10 cellular contexts compared by ENCODE assay signal in genomic region chr2:42905341-42906114, GRCh38.
DNase-seq lines count a peak whose midpoint lies in the region; ATAC-seq and TF ChIP-seq lines count a peak whose summit lies in the region.
"Had no signal": no experiment of that assay in that cellular context is flagged by ENCODE, and none has a peak within 500 bp of the region (broad histone marks: within the 10 kb centered on the region; RNA-seq: fewer than 3 reads in every experiment).

No MANE protein-coding gene starts in this region.

- no peaks in the 10 kb centered on the region for H3K36me3 ChIP-seq in esophagus (ENCODE audit: control insufficient read depth in 2 of 2, insufficient read depth in 2 of 2, low read length in 1 of 2)
- H3K36me3 ChIP-seq in mucosa of stomach (ENCODE audit: control insufficient read depth, insufficient read depth, low read length) = no peaks in the 10 kb centered on the region
- H3K36me3 ChIP-seq in naive thymus-derived CD4-positive, alpha-beta T cell (ENCODE audit: control insufficient read depth in 2 of 3, insufficient read depth in 3 of 3, low read length in 3 of 3) = no peaks in the 10 kb centered on the region

- intact Hi-C loops in activated CD4-positive, alpha-beta memory T cell treated with anti-CD3 and anti-CD28 coated beads for 36 hours (cut with micrococcal nuclease) = no loop called here
- intact Hi-C loops in naive thymus-derived CD4-positive, alpha-beta T cell (cut with micrococcal nuclease) = no loop called here
- intact Hi-C loops in natural killer cell (cut with micrococcal nuclease) = no loop called here
- intact Hi-C loops in activated T-helper 2 cell treated with anti-CD3 and anti-CD28 coated beads, Interferon-gamma antibody, Interleukin-2, Interleukin-4, amounts not matched to agents 10 μg/mL and 5 μg/mL and 100 μg/mL, durations not matched to agents 14 hours and 24 hours and 36 hours (cut with micrococcal nuclease) = no loop called here

- no peaks in the 10 kb centered on the region for H3K36me3 Mint-ChIP-seq in activated CD4-positive, alpha-beta memory T cell treated with anti-CD3 and anti-CD28 coated beads for 36 hours
- H3K36me3 Mint-ChIP-seq in naive thymus-derived CD4-positive, alpha-beta T cell = no peaks in the 10 kb centered on the region
- H3K36me3 Mint-ChIP-seq in natural killer cell = no peaks in the 10 kb centered on the region
- H3K36me3 Mint-ChIP-seq in activated T-helper 2 cell treated with anti-CD3 and anti-CD28 coated beads, Interferon-gamma antibody, Interleukin-2, Interleukin-4, amounts not matched to agents 10 μg/mL and 5 μg/mL and 100 μg/mL, durations not matched to agents 14 hours and 24 hours and 36 hours (ENCODE audit: low read depth) = no peaks in the 10 kb centered on the region

- no peak overlapping the region for H3K4me3 ChIP-seq in esophagus (ENCODE audit: low read depth in 1 of 2, low read length in 2 of 2)
- H3K4me3 ChIP-seq in mucosa of stomach (ENCODE audit: low read length) = no peak overlapping the region
- no peak overlapping the region for H3K4me3 ChIP-seq in naive thymus-derived CD4-positive, alpha-beta T cell (ENCODE audit: low read length)
- H3K4me3 ChIP-seq: mucosa of descending colon had no signal

- no peaks in the 10 kb centered on the region for H3K9me3 ChIP-seq in esophagus (ENCODE audit: control insufficient read depth in 2 of 2, insufficient read depth in 1 of 2, low read depth in 1 of 2, low read length in 1 of 2)
- H3K9me3 ChIP-seq in mucosa of stomach (ENCODE audit: control insufficient read depth, low read length) = no peaks in the 10 kb centered on the region
- no peaks in the 10 kb centered on the region for H3K9me3 ChIP-seq in naive thymus-derived CD4-positive, alpha-beta T cell (ENCODE audit: control insufficient read depth in 2 of 3, low read length in 3 of 3)
- H3K9me3 ChIP-seq: mucosa of descending colon had no signal

- H3K9ac ChIP-seq in mucosa of stomach (ENCODE audit: low read length) = peak overlapping the region; percentile 54

- POLR2A ChIA-PET in activated CD4-positive, alpha-beta memory T cell treated with anti-CD3 and anti-CD28 coated beads for 36 hours (lab: Charles Lee) = no interaction called here
- POLR2A ChIA-PET in naive thymus-derived CD4-positive, alpha-beta T cell (lab: Charles Lee) = no interaction called here

- no peaks in the 10 kb centered on the region for H3K27me3 ChIP-seq in esophagus (ENCODE audit: control insufficient read depth in 1 of 2, insufficient read depth in 2 of 2, low read length in 2 of 2)
- no peaks in the 10 kb centered on the region for H3K27me3 ChIP-seq in mucosa of stomach (ENCODE audit: control insufficient read depth, insufficient read depth, low read length)
- H3K27me3 ChIP-seq in naive thymus-derived CD4-positive, alpha-beta T cell (ENCODE audit: control insufficient read depth in 2 of 2, insufficient read depth in 2 of 2, low read length in 2 of 2) = no peaks in the 10 kb centered on the region

- CTCF ChIA-PET in activated CD4-positive, alpha-beta memory T cell treated with anti-CD3 and anti-CD28 coated beads for 36 hours (lab: Charles Lee) = interaction anchor here (0.9 to 1.4 kb wide), 2 partner anchors 45 to 77 kb away, joined by 3 read pairs; no protein-coding TSS in a partner anchor
- CTCF ChIA-PET in naive thymus-derived CD4-positive, alpha-beta T cell (lab: Charles Lee) = no interaction called here

- WGBS in esophagus, 2 donors = 54 to 63% methylated on average over 25 of the region's 25 CpGs

- H3K27ac ChIP-seq in esophagus (ENCODE audit: low read depth in 2 of 2, low read length in 1 of 2) = peak overlapping the region; percentile 53 to 84
- H3K27ac ChIP-seq in naive thymus-derived CD4-positive, alpha-beta T cell (ENCODE audit: low read depth, low read length) = no peak overlapping the region

- peaks cover 11 to 21% of the 10 kb centered on the region in 2 donors for H3K4me1 ChIP-seq in esophagus (ENCODE audit: control insufficient read depth in 2 of 2, insufficient read depth in 2 of 2, low read length in 1 of 2)
- peaks cover 31% of the 10 kb centered on the region for H3K4me1 ChIP-seq in mucosa of stomach (ENCODE audit: control insufficient read depth, insufficient read depth, low read length)
- no peaks in the 10 kb centered on the region for H3K4me1 ChIP-seq in naive thymus-derived CD4-positive, alpha-beta T cell (ENCODE audit: control insufficient read depth in 2 of 2, insufficient read depth in 2 of 2, low read length in 2 of 2)

- peaks cover 2% of the 10 kb centered on the region for H3K4me1 Mint-ChIP-seq in activated CD4-positive, alpha-beta memory T cell treated with anti-CD3 and anti-CD28 coated beads for 36 hours (ENCODE audit: low read depth)
- peaks cover 0 to 5% (median 0%) of the 10 kb centered on the region in 7 donors for H3K4me1 Mint-ChIP-seq in naive thymus-derived CD4-positive, alpha-beta T cell
- no peaks in the 10 kb centered on the region for H3K4me1 Mint-ChIP-seq in natural killer cell
- H3K4me1 Mint-ChIP-seq in activated T-helper 2 cell treated with anti-CD3 and anti-CD28 coated beads, Interferon-gamma antibody, Interleukin-2, Interleukin-4, amounts not matched to agents 10 μg/mL and 5 μg/mL and 100 μg/mL, durations not matched to agents 14 hours and 24 hours and 36 hours (ENCODE audit: low read depth) = peaks cover 3% of the 10 kb centered on the region
- H3K4me1 Mint-ChIP-seq: central memory CD8-positive, alpha-beta T cell had no signal

- no peak overlapping the region for H3K27ac Mint-ChIP-seq in activated CD4-positive, alpha-beta memory T cell treated with anti-CD3 and anti-CD28 coated beads for 36 hours
- peak overlapping the region in 1 of 9 donors; percentile 36 for H3K27ac Mint-ChIP-seq in naive thymus-derived CD4-positive, alpha-beta T cell
- no peak overlapping the region for H3K27ac Mint-ChIP-seq in natural killer cell
- H3K27ac Mint-ChIP-seq in activated T-helper 2 cell treated with anti-CD3 and anti-CD28 coated beads, Interferon-gamma antibody, Interleukin-2, Interleukin-4, amounts not matched to agents 10 μg/mL and 5 μg/mL and 100 μg/mL, durations not matched to agents 14 hours and 24 hours and 36 hours = no peak overlapping the region

- no peak overlapping the region for H3K4me3 Mint-ChIP-seq in activated CD4-positive, alpha-beta memory T cell treated with anti-CD3 and anti-CD28 coated beads for 36 hours
- no peak overlapping the region for H3K4me3 Mint-ChIP-seq in naive thymus-derived CD4-positive, alpha-beta T cell
- H3K4me3 Mint-ChIP-seq in natural killer cell = no peak overlapping the region
- H3K4me3 Mint-ChIP-seq in activated T-helper 2 cell treated with anti-CD3 and anti-CD28 coated beads, Interferon-gamma antibody, Interleukin-2, Interleukin-4, amounts not matched to agents 10 μg/mL and 5 μg/mL and 100 μg/mL, durations not matched to agents 14 hours and 24 hours and 36 hours (ENCODE audit: low read depth) = no peak overlapping the region
- H3K4me3 Mint-ChIP-seq: central memory CD8-positive, alpha-beta T cell had no signal

- DNase-seq in NCI-H345 (lab: John Stamatoyannopoulos, UW) = peak; percentile 16
- no peak for DNase-seq in NCI-H345 treated with DMSO at 0.1 percent for 48 hours (lab: John Stamatoyannopoulos, UW; ENCODE audit: unreplicated experiment)
- no peak for DNase-seq in activated CD4-positive, alpha-beta memory T cell treated with anti-CD3 and anti-CD28 coated beads for 36 hours
- DNase-seq in naive thymus-derived CD4-positive, alpha-beta T cell = no peak
- DNase-seq in natural killer cell = no peak
- DNase-seq in activated T-helper 2 cell treated with anti-CD3 and anti-CD28 coated beads, Interferon-gamma antibody, Interleukin-2, Interleukin-4, amounts not matched to agents 10 μg/mL and 5 μg/mL and 100 μg/mL, durations not matched to agents 14 hours and 24 hours and 36 hours (ENCODE audit: low spot score) = no peak
- DNase-seq: mucosa of descending colon had no signal

- H3K27me3 Mint-ChIP-seq in activated CD4-positive, alpha-beta memory T cell treated with anti-CD3 and anti-CD28 coated beads for 36 hours = peaks cover 12% of the 10 kb centered on the region
- peaks cover 7 to 26% (median 16%) of the 10 kb centered on the region in 5 donors for H3K27me3 Mint-ChIP-seq in naive thymus-derived CD4-positive, alpha-beta T cell
- H3K27me3 Mint-ChIP-seq in natural killer cell (ENCODE audit: low read depth in 2 of 2) = peaks cover 16 to 18% of the 10 kb centered on the region in 2 donors
- H3K27me3 Mint-ChIP-seq in activated T-helper 2 cell treated with anti-CD3 and anti-CD28 coated beads, Interferon-gamma antibody, Interleukin-2, Interleukin-4, amounts not matched to agents 10 μg/mL and 5 μg/mL and 100 μg/mL, durations not matched to agents 14 hours and 24 hours and 36 hours (ENCODE audit: low read depth) = peaks cover 4% of the 10 kb centered on the region

- H3K9me3 Mint-ChIP-seq in activated CD4-positive, alpha-beta memory T cell treated with anti-CD3 and anti-CD28 coated beads for 36 hours = no peaks in the 10 kb centered on the region
- no peaks in the 10 kb centered on the region for H3K9me3 Mint-ChIP-seq in naive thymus-derived CD4-positive, alpha-beta T cell
- no peaks in the 10 kb centered on the region for H3K9me3 Mint-ChIP-seq in natural killer cell
- no peaks in the 10 kb centered on the region for H3K9me3 Mint-ChIP-seq in activated T-helper 2 cell treated with anti-CD3 and anti-CD28 coated beads, Interferon-gamma antibody, Interleukin-2, Interleukin-4, amounts not matched to agents 10 μg/mL and 5 μg/mL and 100 μg/mL, durations not matched to agents 14 hours and 24 hours and 36 hours
- H3K9me3 Mint-ChIP-seq: central memory CD8-positive, alpha-beta T cell had no signal

- no peak for ATAC-seq in naive thymus-derived CD4-positive, alpha-beta T cell
- ATAC-seq in natural killer cell = no peak

- no peak for TF ChIP-seq CTCF in natural killer cell (IDR thresholded peaks at IDR 0.05)
